Comparison of ENCODE assay signal across 10 cellular contexts in the genomic region with DNA sequence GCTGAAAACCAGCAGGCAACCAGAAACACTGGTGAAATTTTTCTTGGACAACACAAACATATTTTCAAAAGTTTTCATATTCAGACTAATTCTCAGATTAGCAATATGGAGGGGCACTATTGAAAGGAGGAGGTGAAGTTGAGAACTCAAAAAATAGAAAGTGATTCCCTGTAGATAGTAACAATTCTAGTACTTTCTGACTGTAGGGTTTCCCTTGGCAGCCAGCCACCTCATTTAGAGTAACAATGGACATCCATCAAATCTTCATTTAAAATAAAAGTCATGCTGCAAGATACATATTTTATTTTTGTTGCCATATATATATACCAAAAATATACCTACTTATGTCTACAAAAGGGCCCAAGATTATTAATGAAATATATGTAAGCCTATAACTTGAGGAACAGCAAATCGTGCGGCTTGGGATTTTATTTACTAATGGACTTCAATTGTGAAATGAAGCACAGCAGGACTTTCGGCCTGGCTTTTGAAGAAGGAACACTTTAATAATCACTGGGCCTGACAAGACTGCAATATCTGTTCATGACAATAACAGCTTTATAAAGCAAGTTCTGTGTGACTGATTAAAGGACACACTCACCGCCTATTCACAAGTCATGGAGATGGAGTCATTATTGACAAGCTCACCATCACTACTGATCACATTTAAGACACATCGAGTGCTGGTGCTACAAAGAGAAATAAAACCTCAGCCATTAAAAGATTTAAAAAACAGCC. TPM values are rescaled to one million over a fixed set of nuclear protein-coding genes. Genes with fewer than 3 reads are reported as not detected.
DNase-seq lines count a peak whose midpoint lies in the region; ATAC-seq and TF ChIP-seq lines count a peak whose summit lies in the region.
"Had no signal": no experiment of that assay in that cellular context is flagged by ENCODE, and none has a peak within 500 bp of the region (broad histone marks: within the 10 kb centered on the region; RNA-seq: fewer than 3 reads in every experiment).

No MANE protein-coding gene starts in this region.

- no peak for ATAC-seq in left ventricle myocardium superior
- no peak for ATAC-seq in HG03442 (IDR thresholded peaks at IDR 0.05; ENCODE audit: unreplicated experiment)

- intact Hi-C loops in left ventricle myocardium inferior (cut with micrococcal nuclease), result loop anchor here (10.0 kb wide), 1 partner anchor 66 kb away; no protein-coding TSS in a partner anchor
- intact Hi-C loops in left ventricle myocardium superior (cut with micrococcal nuclease), result no loop called here
- intact Hi-C loops in thyroid gland (cut with DNase I), result no loop called here

- no peak overlapping the region for H2BK15ac ChIP-seq in neuronal stem cell (ENCODE audit: low read length)

- no peak overlapping the region for H4K91ac ChIP-seq in neuronal stem cell (ENCODE audit: low read depth, low read length, poor library complexity)

- no peaks in the 10 kb centered on the region for H3K79me1 ChIP-seq in neuronal stem cell (ENCODE audit: low read depth, low read length)

- H3K4me3 ChIP-seq in left ventricle myocardium inferior (no peak overlapping the region), fibroblast of pulmonary artery (replicated peaks; ENCODE audit: low read depth, low read length) (no peak overlapping the region), thyroid gland (replicated peaks in 1 of 3) (no peak overlapping the region), neuronal stem cell (ENCODE audit: low read length in 2 of 2) (no peak overlapping the region)

- H2AFZ ChIP-seq in neuronal stem cell (ENCODE audit: low read length), result no peak overlapping the region

- H3K27ac ChIP-seq in left ventricle myocardium inferior (replicated peaks) (peak overlapping the region; percentile 38), thyroid gland (peak overlapping the region; percentile 49 to 100 (median 100)), neuronal stem cell (replicated peaks; ENCODE audit: low read length) (no peak overlapping the region)

- H2BK5ac ChIP-seq in neuronal stem cell (ENCODE audit: low read length), result no peak overlapping the region

- no peak overlapping the region for H3K4me2 ChIP-seq in neuronal stem cell (ENCODE audit: insufficient read depth, low read length, poor library complexity, severe bottlenecking)

- H3K9me3 ChIP-seq in left ventricle myocardium inferior (replicated peaks) (no peaks in the 10 kb centered on the region), thyroid gland (no peaks in the 10 kb centered on the region), neuronal stem cell (replicated peaks in 1 of 2; ENCODE audit: control insufficient read depth in 2 of 2, insufficient read depth in 1 of 2, low read depth in 1 of 2, low read length in 2 of 2) (no peaks in the 10 kb centered on the region)

- H3K4me1 ChIP-seq in left ventricle myocardium inferior (peaks cover 48% of the 10 kb centered on the region), thyroid gland (peaks cover 23 to 24% of the 10 kb centered on the region in 2 donors), neuronal stem cell (ENCODE audit: control insufficient read depth in 2 of 2, insufficient read depth in 1 of 2, low read depth in 1 of 2, low read length in 2 of 2) (peaks cover 0 to 2% of the 10 kb centered on the region in 2 donors)

- peak in 1 of 2 donors; percentile 11 for TF ChIP-seq POLR2A in thyroid gland (IDR thresholded peaks at IDR 0.05)

- H3K23ac ChIP-seq in neuronal stem cell (ENCODE audit: low read depth, low read length, poor library complexity), result no peak overlapping the region

- no peaks in the 10 kb centered on the region for H3K36me3 ChIP-seq in left ventricle myocardium inferior
- no peaks in the 10 kb centered on the region for H3K36me3 ChIP-seq in thyroid gland
- H3K36me3 ChIP-seq in neuronal stem cell (replicated peaks in 1 of 2; ENCODE audit: control insufficient read depth in 2 of 2, insufficient read depth in 2 of 2, low read length in 2 of 2), result no peaks in the 10 kb centered on the region

- no peak overlapping the region for H3K18ac ChIP-seq in neuronal stem cell (ENCODE audit: low read length)

- no peak overlapping the region for H3K9ac ChIP-seq in neuronal stem cell (ENCODE audit: low read depth, low read length, poor library complexity)

- no peak overlapping the region for H3K4ac ChIP-seq in neuronal stem cell (ENCODE audit: low read length)

- TF ChIP-seq CTCF in left ventricle myocardium inferior (IDR thresholded peaks at IDR 0.05; ENCODE audit: borderline replicate concordance), result no peak
- no peak for TF ChIP-seq CTCF in fibroblast of pulmonary artery (IDR thresholded peaks at IDR 0.05; ENCODE audit: low read length, missing control alignments)
- no peak for TF ChIP-seq CTCF in thyroid gland (IDR thresholded peaks at IDR 0.05)

- no peak overlapping the region for H2BK12ac ChIP-seq in neuronal stem cell (ENCODE audit: low read length)

- no peak overlapping the region for H2BK120ac ChIP-seq in neuronal stem cell (ENCODE audit: low read depth, low read length)

- H2AK5ac ChIP-seq in neuronal stem cell (ENCODE audit: low read depth, low read length), result no peak overlapping the region

- no peak overlapping the region for H4K8ac ChIP-seq in neuronal stem cell (ENCODE audit: low read depth, low read length)

- WGBS in thyroid gland, 2 donors, result 30 to 39% methylated on average over 5 of the region's 5 CpGs
- no CpG with 5 or more reads among the region's 5 CpGs for WGBS in neuronal stem cell (ENCODE audit: extremely low coverage in 2 of 2, insufficient read length in 2 of 2, insufficient replicate concordance in 1 of 2), 2 donors

- no peaks in the 10 kb centered on the region for H3K27me3 ChIP-seq in left ventricle myocardium inferior (ENCODE audit: low read depth)
- no peaks in the 10 kb centered on the region for H3K27me3 ChIP-seq in thyroid gland
- H3K27me3 ChIP-seq in neuronal stem cell (ENCODE audit: control insufficient read depth in 3 of 3, insufficient read depth in 3 of 3, low read depth in 1 of 3, low read length in 3 of 3), result peaks cover 0 to 13% (median 1%) of the 10 kb centered on the region in 3 experiments

- H3K14ac ChIP-seq in neuronal stem cell (ENCODE audit: low read length), result no peak overlapping the region

- no peak for DNase-seq in left ventricle myocardium inferior
- no peak for DNase-seq in left ventricle myocardium superior
- peak; percentile 76 for DNase-seq in OCI-M1 (lab: John Stamatoyannopoulos, UW)
- DNase-seq in fibroblast of pulmonary artery (ENCODE audit: low read depth), result peak; percentile 14
- peak; percentile 66 to 67 for DNase-seq in thyroid gland
- no peak for DNase-seq in AG08396 (ENCODE audit: low spot score)
- DNase-seq in neuronal stem cell (ENCODE audit: low spot score), result no peak
- DNase-seq: EL; stimulated activated CD4-positive, alpha-beta T cell treated with anti-CD3 and anti-CD28 coated beads, Interleukin-4, amount 100 ng/mL, for 4 hours had no signal

RNA-seq across cellular contexts. Expression of a gene that starts 6.8 kb away (rescaled TPM):
- 0.88 TPM for total RNA-seq in left ventricle myocardium inferior
- total RNA-seq in left ventricle myocardium superior, result 1.4 TPM
- 1 to 10 TPM; 4.2 to 7.5 (median 5.0) TPM for total RNA-seq in thyroid gland
- 0.25 TPM for polyA plus RNA-seq in neuronal stem cell (2013, experiment 1 of 2)
- 0.37 TPM for polyA plus RNA-seq in neuronal stem cell (2013, experiment 2 of 2)

Comparison
In these comparisons a context has a peak if more than half of its experiments do, and no peak if none do; other contexts are left out.
1. DNase-seq: peak in OCI-M1 (single experiment), fibroblast of pulmonary artery (single experiment) and thyroid gland (2 of 2); none in left ventricle myocardium inferior (single experiment), left ventricle myocardium superior (single experiment), AG08396 (single experiment) and neuronal stem cell (single experiment).